In genomic region chr16:80738521-80738920, GRCh38 we compare ENCODE assay signal across 23 cellular contexts.
A peak's percentile ranks its signal among the peaks of the same experiment; 100 is the strongest.
DNase-seq lines count a peak whose midpoint lies in the region; ATAC-seq, FAIRE-seq and TF ChIP-seq lines count a peak whose summit lies in the region.
"Had no signal": no experiment of that assay in that cellular context is flagged by ENCODE, and none has a peak within 500 bp of the region (broad histone marks: within the 10 kb centered on the region; RNA-seq: fewer than 3 reads in every experiment).

No MANE protein-coding gene starts in this region.

- H3K4me1 ChIP-seq in mammary epithelial cell (ENCODE audit: insufficient read depth, low read length) (no peaks in the 10 kb centered on the region), endothelial cell of umbilical vein (ENCODE audit: control insufficient read depth, extremely low read depth, insufficient read depth, low read length) (no peaks in the 10 kb centered on the region)
- H3K4me1 ChIP-seq: BLaER1, Caco-2 had no signal

- H3K79me2 ChIP-seq in mammary epithelial cell (ENCODE audit: insufficient read depth, low read length): no peaks in the 10 kb centered on the region
- peaks cover 82% of the 10 kb centered on the region for H3K79me2 ChIP-seq in endothelial cell of umbilical vein (ENCODE audit: control insufficient read depth, insufficient read depth, low read length)

- H3K9ac ChIP-seq in mammary epithelial cell (ENCODE audit: insufficient read depth, low read length): no peak overlapping the region
- H3K9ac ChIP-seq in endothelial cell of umbilical vein (replicated peaks; ENCODE audit: extremely low read depth, insufficient read depth, low read length): no peak overlapping the region
- H3K9ac ChIP-seq: BLaER1, GM23248 had no signal

- BruUV-seq in MCF 10A (replicated peaks; lab: Mats Ljungman, UMichigan) (no TSS peak), mammary epithelial cell (replicated peaks; lab: Mats Ljungman, UMichigan) (no TSS peak), endothelial cell of umbilical vein (replicated peaks; lab: Mats Ljungman, UMichigan) (no TSS peak)

- POLR2A ChIA-PET in MCF 10A (lab: Yijun Ruan, JAX) (no interaction called here), endothelial cell of umbilical vein (lab: Charles Lee) (no interaction called here)

- H3K27ac Mint-ChIP-seq in MCF 10A (ENCODE audit: low read depth, unreplicated experiment): no peak overlapping the region
- H3K27ac Mint-ChIP-seq: B cell had no signal

- H2AFZ ChIP-seq in mammary epithelial cell (ENCODE audit: low read depth, low read length) (no peak overlapping the region), endothelial cell of umbilical vein (ENCODE audit: low read depth, low read length) (no peak overlapping the region)
- H2AFZ ChIP-seq: GM23248 had no signal

- CTCF ChIA-PET in MCF 10A (lab: Yijun Ruan, JAX) (no interaction called here), mammary epithelial cell (lab: Charles Lee; ENCODE audit: low non-redundant PET) (no interaction called here), endothelial cell of umbilical vein (lab: Charles Lee) (interaction anchor here (1.3 kb wide), 1 partner anchor 17 kb away, joined by 3 read pairs; no protein-coding TSS in a partner anchor)

- TF ChIP-seq CTCF in MCF 10A (IDR thresholded peaks at IDR 0.05; ENCODE audit: unreplicated experiment) (no peak), mammary epithelial cell (conservative IDR thresholded peaks at IDR 0.05 in 1 of 2, IDR thresholded peaks at IDR 0.05 in 1 of 2; ENCODE audit: extremely low read depth in 1 of 2, insufficient read depth in 1 of 2, low read depth in 1 of 2, low read length in 2 of 2) (no peak), bronchial epithelial cell (IDR thresholded peaks at IDR 0.05; ENCODE audit: insufficient read depth, low read length, severe bottlenecking) (no peak), endothelial cell of umbilical vein (IDR thresholded peaks at IDR 0.05; ENCODE audit: extremely low read depth in 1 of 2, insufficient read depth in 1 of 2, low read depth in 1 of 2, low read length in 2 of 2) (no peak)

- TF ChIP-seq POLR2A in endothelial cell of umbilical vein (IDR thresholded peaks at IDR 0.05; ENCODE audit: low read depth, low read length): no peak

- H3K4me3 Mint-ChIP-seq in MCF 10A (ENCODE audit: unreplicated experiment): no peak overlapping the region
- H3K4me3 Mint-ChIP-seq: B cell; CD4-positive, CD25-positive, alpha-beta regulatory T cell; CD8-positive, alpha-beta T cell had no signal

- peaks cover 10% of the 10 kb centered on the region for H3K9me3 Mint-ChIP-seq in MCF 10A (ENCODE audit: unreplicated experiment)

- dilution Hi-C loops in mammary epithelial cell (cut with HindIII; ENCODE audit: low sequenced_read_pairs) (no loop called here), endothelial cell of umbilical vein (cut with MboI; ENCODE audit: extremely low pct_ligation_motif_present, low sequenced_read_pairs) (no loop called here)

- no peak for FAIRE-seq in bronchial epithelial cell (lab: Jason Lieb, UNC)
- peak; percentile 15 for FAIRE-seq in endothelial cell of umbilical vein (lab: Jason Lieb, UNC)
- FAIRE-seq: A204.1, G401.6, GM12892, H1 had no signal

- H3K9me1 ChIP-seq in endothelial cell of umbilical vein (replicated peaks; ENCODE audit: control insufficient read depth, extremely low read depth, insufficient read depth, low read length): no peaks in the 10 kb centered on the region

- 70% methylated on average over 3 of the region's 3 CpGs for WGBS in mammary epithelial cell (ENCODE audit: low coverage, missing lambda C conversion rate)

- DNase-seq in MCF 10A (ENCODE audit: unreplicated experiment) (peak; percentile 28), mammary epithelial cell (no peak), bronchial epithelial cell (ENCODE audit: low read depth) (peak; percentile 28), endothelial cell of umbilical vein (ENCODE audit: low read depth, low spot score) (no peak), medulla oblongata (ENCODE audit: extremely low spot score) (no peak), kidney glomerular epithelial cell (lab: John Stamatoyannopoulos, UW) (no peak)
- DNase-seq: Caco-2; CD4-positive, CD25-positive, alpha-beta regulatory T cell; CD8-positive, alpha-beta T cell; DMS153; DND-41; GM23248; H7; HCEC 1CT had no signal

- no peak overlapping the region for H3K4me3 ChIP-seq in mammary epithelial cell (replicated peaks in 1 of 3; ENCODE audit: insufficient read depth in 1 of 3, low read depth in 2 of 3, low read length in 3 of 3)
- no peak overlapping the region for H3K4me3 ChIP-seq in bronchial epithelial cell (ENCODE audit: low read depth, low read length)
- no peak overlapping the region for H3K4me3 ChIP-seq in endothelial cell of umbilical vein (replicated peaks in 1 of 3; ENCODE audit: insufficient read depth in 1 of 3, low read depth in 1 of 3, low read length in 3 of 3)
- H3K4me3 ChIP-seq: BLaER1, GM23248 had no signal

- ATAC-seq in HG03108 (IDR thresholded peaks at IDR 0.05; ENCODE audit: unreplicated experiment): no peak
- ATAC-seq: CD8-positive, alpha-beta T cell had no signal

- peaks cover 17% of the 10 kb centered on the region for H3K27me3 Mint-ChIP-seq in MCF 10A (ENCODE audit: insufficient read depth, unreplicated experiment)
- H3K27me3 Mint-ChIP-seq: B cell; CD4-positive, CD25-positive, alpha-beta regulatory T cell had no signal

- intact Hi-C loops in MCF 10A (cut with micrococcal nuclease) (no loop called here), mammary epithelial cell (cut with micrococcal nuclease) (no loop called here), endothelial cell of umbilical vein (cut with micrococcal nuclease) (no loop called here)

- peaks cover 5% of the 10 kb centered on the region for H3K9me3 ChIP-seq in mammary epithelial cell (replicated peaks; ENCODE audit: insufficient read depth, low read length)
- no peaks in the 10 kb centered on the region for H3K9me3 ChIP-seq in endothelial cell of umbilical vein (replicated peaks; ENCODE audit: control insufficient read depth, insufficient read depth, low read length)

- H3K27me3 ChIP-seq in mammary epithelial cell (ENCODE audit: insufficient read depth, low read length) (no peaks in the 10 kb centered on the region), bronchial epithelial cell (ENCODE audit: control insufficient read depth, insufficient read depth, low read length) (no peaks in the 10 kb centered on the region), endothelial cell of umbilical vein (ENCODE audit: control insufficient read depth in 2 of 2, insufficient read depth in 2 of 2, low read length in 2 of 2) (no peaks in the 10 kb centered on the region)
- H3K27me3 ChIP-seq: BLaER1 had no signal

- in situ Hi-C loops in mammary epithelial cell (cut with MboI; ENCODE audit: low sequenced_read_pairs in 2 of 2): no loop called here

- H3K36me3 ChIP-seq in mammary epithelial cell (ENCODE audit: insufficient read depth, low read length): no peaks in the 10 kb centered on the region
- no peaks in the 10 kb centered on the region for H3K36me3 ChIP-seq in bronchial epithelial cell (ENCODE audit: control insufficient read depth, insufficient read depth, low read length)
- no peaks in the 10 kb centered on the region for H3K36me3 ChIP-seq in endothelial cell of umbilical vein (ENCODE audit: control insufficient read depth in 2 of 2, extremely low read depth in 1 of 2, insufficient read depth in 2 of 2, low read length in 2 of 2)

- H3K4me2 ChIP-seq in mammary epithelial cell (ENCODE audit: insufficient read depth, low read depth, low read length): no peak overlapping the region
- H3K4me2 ChIP-seq in endothelial cell of umbilical vein (ENCODE audit: insufficient read depth, low read length): no peak overlapping the region
- H3K4me2 ChIP-seq: BLaER1 had no signal

- no peaks in the 10 kb centered on the region for H4K20me1 ChIP-seq in mammary epithelial cell (ENCODE audit: insufficient read depth, low read length)
- H4K20me1 ChIP-seq in endothelial cell of umbilical vein (replicated peaks; ENCODE audit: control insufficient read depth, extremely low read depth, insufficient read depth, low read length): peaks cover 12% of the 10 kb centered on the region
- H4K20me1 ChIP-seq: BLaER1 had no signal

- peaks cover 23% of the 10 kb centered on the region for H3K4me1 Mint-ChIP-seq in MCF 10A (ENCODE audit: insufficient read depth, unreplicated experiment)
- H3K4me1 Mint-ChIP-seq: B cell had no signal

- H3K27ac ChIP-seq in mammary epithelial cell (ENCODE audit: insufficient read depth, low read depth, low read length): no peak overlapping the region
- no peak overlapping the region for H3K27ac ChIP-seq in endothelial cell of umbilical vein (ENCODE audit: insufficient read depth, low read depth, low read length)
- H3K27ac ChIP-seq: 22Rv1, BLaER1, C4-2B, GM23248 had no signal

- no peaks in the 10 kb centered on the region for H3K36me3 Mint-ChIP-seq in MCF 10A (ENCODE audit: insufficient read depth, unreplicated experiment)

TF ChIP-seq in endothelial cell of umbilical vein, 7 proteins besides CTCF, POLR2A, EP300 and RAD21:
- TF ChIP-seq JUN (IDR thresholded peaks at IDR 0.05; ENCODE audit: borderline replicate concordance, insufficient read depth, insufficient read length, low read depth): no peak
- peak; percentile 14 for TF ChIP-seq FOS (IDR thresholded peaks at IDR 0.05; ENCODE audit: borderline replicate concordance, insufficient read depth, low read length)

Comparison
In these comparisons a context has a peak if more than half of its experiments do, and no peak if none do; other contexts are left out.
1. DNase-seq: peak in MCF 10A (single experiment) and bronchial epithelial cell (single experiment); none in mammary epithelial cell (single experiment), endothelial cell of umbilical vein (single experiment), medulla oblongata (single experiment) and kidney glomerular epithelial cell (single experiment).